In the genomic region with DNA sequence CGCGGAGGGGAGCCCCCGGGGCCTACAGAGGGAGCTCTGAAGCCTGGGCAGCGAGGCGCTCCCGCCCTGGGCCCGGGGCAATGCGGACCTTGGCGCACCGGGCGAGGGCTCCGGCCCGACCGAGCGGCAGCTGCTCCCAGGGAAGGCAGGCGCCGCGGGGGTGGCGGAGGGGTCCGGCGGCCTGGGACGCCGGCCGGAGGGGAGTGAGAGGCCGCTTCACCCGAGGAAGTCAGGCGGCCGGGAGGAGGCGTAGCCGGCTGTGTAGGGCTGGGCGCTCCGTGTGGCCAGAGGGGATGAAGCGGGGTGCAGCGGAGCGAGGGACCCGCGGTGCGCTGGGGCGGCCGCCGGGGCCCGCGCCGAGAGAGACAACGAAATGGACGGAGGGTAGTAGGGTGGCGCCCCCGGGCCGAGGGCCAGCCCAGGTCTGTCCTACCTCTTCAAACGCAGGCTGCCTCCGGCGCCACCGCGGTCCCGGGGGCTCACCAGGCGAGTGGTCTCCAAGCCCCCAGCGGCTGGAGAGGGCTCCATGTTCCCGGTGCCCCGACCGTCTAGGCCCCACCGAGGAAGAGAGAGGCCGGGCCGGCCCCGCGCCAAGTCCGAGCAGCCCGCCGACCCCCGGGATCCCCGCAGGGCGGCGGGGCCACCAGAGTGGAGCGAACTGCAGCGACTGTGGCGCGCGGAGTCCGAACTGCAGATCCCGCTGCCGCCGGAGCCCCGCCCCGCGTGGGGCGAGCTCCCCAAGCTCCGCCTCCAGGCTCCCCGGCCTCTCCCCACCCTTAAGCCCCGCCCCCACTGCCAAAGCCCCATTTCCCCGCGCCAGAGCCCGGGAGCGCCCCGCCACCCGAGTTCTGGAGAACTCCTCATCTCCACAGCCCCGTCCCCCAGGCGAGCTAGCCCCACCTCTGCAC, we compare ENCODE assay signal across 8 cellular contexts. TPM values are rescaled to one million over a fixed set of nuclear protein-coding genes. Genes with fewer than 3 reads are reported as not detected.
A peak's percentile ranks its signal among the peaks of the same experiment; 100 is the strongest.
DNase-seq lines count a peak whose midpoint lies in the region; ATAC-seq and TF ChIP-seq lines count a peak whose summit lies in the region.

SLC30A3 (minus strand) TSS at position 669 of the 908 bp plus-strand sequence; CDS start at position 528, 141 bp downstream.

- peak within 1 kb of the TSS; percentile 61 for H3K4me3 Mint-ChIP-seq in activated CD8-positive, alpha-beta memory T cell treated with anti-CD3 and anti-CD28 coated beads, Interleukin-2, amount 10 ng/mL, durations not matched to agents 7 days and 5 days
- peak within 1 kb of the TSS; percentile 72 to 96 (median 94) for H3K4me3 Mint-ChIP-seq in naive B cell

- ATAC-seq in GM19351 (IDR thresholded peaks at IDR 0.05; ENCODE audit: unreplicated experiment) (peak; percentile 63), naive B cell (ENCODE audit: low read depth in 2 of 2) (peak; percentile 37 to 43), HG03108 (IDR thresholded peaks at IDR 0.05; ENCODE audit: unreplicated experiment) (no peak)
- ATAC-seq in activated CD8-positive, alpha-beta memory T cell treated with anti-CD3 and anti-CD28 coated beads, Interleukin-2, amount 10 ng/mL, durations not matched to agents 7 days and 5 days, result peak; percentile 89

- no peaks in the 10 kb centered on the region for H3K36me3 Mint-ChIP-seq in activated CD8-positive, alpha-beta memory T cell treated with anti-CD3 and anti-CD28 coated beads, Interleukin-2, amount 10 ng/mL, durations not matched to agents 7 days and 5 days
- peaks cover 0 to 15% of the 10 kb centered on the region in 2 donors for H3K36me3 Mint-ChIP-seq in naive B cell

- H3K27me3 Mint-ChIP-seq in activated CD8-positive, alpha-beta memory T cell treated with anti-CD3 and anti-CD28 coated beads, Interleukin-2, amount 10 ng/mL, durations not matched to agents 7 days and 5 days, result peaks cover 44% of the 10 kb centered on the region
- H3K27me3 Mint-ChIP-seq in naive B cell, result peaks cover 52 to 58% (median 55%) of the 10 kb centered on the region in 3 donors

- H3K4me3 ChIP-seq in epithelial cell of proximal tubule (ENCODE audit: low read depth, low read length), result peak within 1 kb of the TSS; percentile 24

- CTCF ChIA-PET in activated CD8-positive, alpha-beta memory T cell treated with anti-CD3 and anti-CD28 coated beads, Interleukin-2, amount 10 ng/mL, durations not matched to agents 7 days and 5 days (lab: Charles Lee), result interaction anchor here (1.1 to 6.4 kb wide), 7 partner anchors 9 to 416 kb away, joined by 3 to 65 read pairs (median 5); partner anchors contain the start of gene TRIM54

- DNase-seq in NCI-H2171 treated with DMSO at 0.1 percent for 48 hours (lab: John Stamatoyannopoulos, UW) (peak; percentile 46), epithelial cell of proximal tubule (ENCODE audit: low read depth) (no peak), naive B cell (peak; percentile 51), OCI-M1 (lab: John Stamatoyannopoulos, UW) (no peak)
- DNase-seq in activated CD8-positive, alpha-beta memory T cell treated with anti-CD3 and anti-CD28 coated beads, Interleukin-2, amount 10 ng/mL, durations not matched to agents 7 days and 5 days, result peak; percentile 82
- peak; percentile 45 to 55 for DNase-seq in stimulated activated CD8-positive, alpha-beta memory T cell treated with anti-CD3 and anti-CD28 coated beads, Interleukin-7, amount 100 ng/mL, for 48 hours (ENCODE audit: extremely low read depth in 1 of 2, low read depth in 1 of 2)

- TF ChIP-seq CTCF in epithelial cell of proximal tubule (conservative IDR thresholded peaks at IDR 0.05; ENCODE audit: low read depth, low read length), result no peak

- H3K27ac Mint-ChIP-seq in activated CD8-positive, alpha-beta memory T cell treated with anti-CD3 and anti-CD28 coated beads, Interleukin-2, amount 10 ng/mL, durations not matched to agents 7 days and 5 days, result no peak within 1 kb of the TSS
- H3K27ac Mint-ChIP-seq in naive B cell, result peak within 1 kb of the TSS in 3 of 6 donors; percentile 72 to 81 (median 74)

- peaks cover 22% of the 10 kb centered on the region for H3K4me1 Mint-ChIP-seq in activated CD8-positive, alpha-beta memory T cell treated with anti-CD3 and anti-CD28 coated beads, Interleukin-2, amount 10 ng/mL, durations not matched to agents 7 days and 5 days
- H3K4me1 Mint-ChIP-seq in naive B cell, result peaks cover 26 to 32% (median 27%) of the 10 kb centered on the region in 3 donors

- H3K9me3 Mint-ChIP-seq in activated CD8-positive, alpha-beta memory T cell treated with anti-CD3 and anti-CD28 coated beads, Interleukin-2, amount 10 ng/mL, durations not matched to agents 7 days and 5 days (ENCODE audit: low read depth), result no peaks in the 10 kb centered on the region
- no peaks in the 10 kb centered on the region for H3K9me3 Mint-ChIP-seq in naive B cell

RNA-seq across cellular contexts. Expression of gene SLC30A3, which starts in this region (rescaled TPM):
- total RNA-seq in activated CD8-positive, alpha-beta memory T cell treated with anti-CD3 and anti-CD28 coated beads, Interleukin-2, amount 10 ng/mL, durations not matched to agents 7 days and 5 days, result under 1 TPM; 0.38 to 0.47 TPM
- 0.29 TPM in 1 of 2 replicates, not detected in the other for total RNA-seq in epithelial cell of proximal tubule
- under 1 TPM in 2 of 6 donors, not detected in 4; 0.06 to 0.16 TPM for polyA plus RNA-seq in naive B cell (ENCODE audit: low read depth in 6 of 6)

Comparison
In these comparisons a context has a peak if more than half of its experiments do, and no peak if none do; other contexts are left out.
1. Peak in DNase-seq and ATAC-seq in activated CD8-positive, alpha-beta memory T cell treated with anti-CD3 and anti-CD28 coated beads, Interleukin-2, amount 10 ng/mL, durations not matched to agents 7 days and 5 days; RNA of the gene not detected or under 1 TPM.
2. Peak in DNase-seq and ATAC-seq in naive B cell; RNA of the gene not detected or under 1 TPM.
3. DNase-seq: peak in NCI-H2171 treated with DMSO at 0.1 percent for 48 hours (single experiment) and stimulated activated CD8-positive, alpha-beta memory T cell treated with anti-CD3 and anti-CD28 coated beads, Interleukin-7, amount 100 ng/mL, for 48 hours (2 of 2); none in epithelial cell of proximal tubule (single experiment) and OCI-M1 (single experiment).